10 cellular contexts compared by ENCODE assay signal in the genomic region with DNA sequence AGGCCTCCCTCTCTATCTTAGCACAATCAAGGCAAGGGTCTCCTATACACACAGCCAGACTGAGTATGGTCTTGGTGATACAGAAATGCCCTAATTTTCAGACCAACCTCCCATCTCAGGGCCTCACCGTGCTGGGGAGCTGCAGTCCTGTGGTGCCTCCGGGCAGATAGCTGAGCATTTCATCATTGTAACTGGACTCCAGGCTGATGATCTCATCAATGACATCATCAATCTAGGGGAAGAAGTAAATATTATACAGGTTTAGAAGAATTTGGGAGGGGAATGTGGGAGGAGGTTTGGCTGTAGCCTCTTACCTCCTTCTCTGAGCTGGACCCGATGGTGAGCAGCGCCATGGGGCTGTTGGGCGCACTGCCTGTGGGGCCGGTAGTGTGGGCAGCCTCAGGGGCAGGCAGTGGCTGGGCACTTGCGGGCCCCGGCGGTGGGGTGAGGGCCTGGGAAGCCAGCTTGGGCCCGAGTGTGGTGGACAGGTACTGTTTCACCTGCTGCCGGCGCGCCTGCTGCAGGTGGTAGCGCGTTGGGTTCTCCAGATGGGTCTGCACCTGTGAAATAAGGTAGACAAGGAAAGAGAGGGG. TPM values are rescaled to one million over a fixed set of nuclear protein-coding genes. Genes with fewer than 3 reads are reported as not detected.
A peak's percentile ranks its signal among the peaks of the same experiment; 100 is the strongest.
DNase-seq lines count a peak whose midpoint lies in the region; ATAC-seq and TF ChIP-seq lines count a peak whose summit lies in the region.
"Had no signal": no experiment of that assay in that cellular context is flagged by ENCODE, and none has a peak within 500 bp of the region (broad histone marks: within the 10 kb centered on the region; RNA-seq: fewer than 3 reads in every experiment).

No MANE protein-coding gene starts in this region.

- H3K27me3 ChIP-seq in Karpas-422 (ENCODE audit: low read length): no peaks in the 10 kb centered on the region

- H3K9me2 ChIP-seq in Karpas-422 (replicated peaks; ENCODE audit: insufficient read depth, low read length): no peaks in the 10 kb centered on the region

- DNase-seq in EL (peak; percentile 74), dedifferentiated amniotic fluid mesenchymal stem cell (ENCODE audit: extremely low spot score) (peak; percentile 55), osteocyte (ENCODE audit: extremely low spot score, unreplicated experiment) (no peak), iPS-NIHi11 (ENCODE audit: low spot score) (no peak), Karpas-422 (no peak)
- DNase-seq: activated CD4-positive, alpha-beta T cell treated with anti-CD3 and anti-CD28 coated beads for 48 hours; activated gamma-delta T cell treated with Interleukin-2 at 50 U/mL for 16 hours; NCI-H2029 had no signal

- no peak overlapping the region for H3K4me2 ChIP-seq in Karpas-422 (ENCODE audit: low read depth, low read length, poor library complexity, severe bottlenecking)

- H3K36me3 Mint-ChIP-seq in osteocyte (ENCODE audit: unreplicated experiment): peaks cover 34% of the 10 kb centered on the region

- no peak for TF ChIP-seq CTCF in osteocyte (IDR thresholded peaks at IDR 0.05)

- H3K36me3 ChIP-seq in Karpas-422 (ENCODE audit: insufficient read depth, low read length): no peaks in the 10 kb centered on the region

- H3K4me1 Mint-ChIP-seq in osteocyte (ENCODE audit: unreplicated experiment): peaks cover 31% of the 10 kb centered on the region

- H4K20me1 ChIP-seq in Karpas-422 (ENCODE audit: insufficient read depth, low read depth, low read length): no peaks in the 10 kb centered on the region

- no peak overlapping the region for H3K4me3 ChIP-seq in Karpas-422 (ENCODE audit: low read length)

- no peak for ATAC-seq in GM18517 (IDR thresholded peaks at IDR 0.05; ENCODE audit: unreplicated experiment)

- H3K4me3 Mint-ChIP-seq in osteocyte (ENCODE audit: unreplicated experiment): no peak overlapping the region

- no peak overlapping the region for H3K27ac ChIP-seq in Karpas-422 (ENCODE audit: low read length)

- H3K27ac Mint-ChIP-seq in osteocyte (ENCODE audit: unreplicated experiment): peak overlapping the region; percentile 69

- no peaks in the 10 kb centered on the region for H3K9me3 ChIP-seq in Karpas-422 (ENCODE audit: low read length)

- H3K27me3 Mint-ChIP-seq in osteocyte (ENCODE audit: unreplicated experiment): no peaks in the 10 kb centered on the region

- H3K79me2 ChIP-seq in Karpas-422 (ENCODE audit: low read length): peaks cover 16% of the 10 kb centered on the region

- H3K9me3 Mint-ChIP-seq in osteocyte (ENCODE audit: unreplicated experiment): no peaks in the 10 kb centered on the region

- peaks cover 12% of the 10 kb centered on the region for H3K4me1 ChIP-seq in Karpas-422 (ENCODE audit: low read length)

- H3K9ac ChIP-seq in Karpas-422 (ENCODE audit: low read length): no peak overlapping the region

- TF ChIP-seq EP300 in Ishikawa (IDR thresholded peaks at IDR 0.05; ENCODE audit: borderline replicate concordance): no peak

- H2AFZ ChIP-seq in Karpas-422 (ENCODE audit: low read length): no peak overlapping the region

- TF ChIP-seq RAD21 in Ishikawa (IDR thresholded peaks at IDR 0.05; ENCODE audit: low read depth): no peak

TF ChIP-seq in Ishikawa, 13 proteins besides CTCF, POLR2A, EP300 and RAD21:
- TF ChIP-seq ZBTB7A (IDR thresholded peaks at IDR 0.05; ENCODE audit: low read depth) (no peak), CREB1 (IDR thresholded peaks at IDR 0.05; ENCODE audit: low read depth) (peak; percentile 44; the same call in 1 of the 2 replicates)

RNA-seq across cellular contexts. Expression of gene TFE3, which starts 5.2 kb away (rescaled TPM):
- total RNA-seq in osteocyte: 44.7 and 51.8 TPM in 2 replicates
- total RNA-seq in Karpas-422 (2014; rRNA removed; shearing (Covaris generic); ENCODE audit: low replicate concordance): 4.4 and 11.8 TPM in 2 replicates

RNA-seq across cellular contexts. Expression of gene CCDC120, which starts 20.8 kb away (rescaled TPM):
- 8.5 and 9.6 TPM in 2 replicates for total RNA-seq in osteocyte
- not detected in 2 replicates for total RNA-seq in Karpas-422 (2014; rRNA removed; shearing (Covaris generic); ENCODE audit: low replicate concordance)

RNA-seq across cellular contexts. Expression of gene PRAF2, which starts 35.8 kb away (rescaled TPM):
- total RNA-seq in osteocyte: 55.3 and 58.5 TPM in 2 replicates
- 0.34 and 2.5 TPM in 2 replicates for total RNA-seq in Karpas-422 (2014; rRNA removed; shearing (Covaris generic); ENCODE audit: low replicate concordance)

RNA-seq across cellular contexts. Expression of gene GRIPAP1, which starts 35.9 kb away (rescaled TPM):
- total RNA-seq in osteocyte: 42.2 and 48.5 TPM in 2 replicates
- 18.0 and 37.6 TPM in 2 replicates for total RNA-seq in Karpas-422 (2014; rRNA removed; shearing (Covaris generic); ENCODE audit: low replicate concordance)

RNA-seq across cellular contexts. Expression of gene WDR45, which starts 41.7 kb away (rescaled TPM):
- total RNA-seq in osteocyte: 91.3 and 95.8 TPM in 2 replicates
- 80.3 and 115 TPM in 2 replicates for total RNA-seq in Karpas-422 (2014; rRNA removed; shearing (Covaris generic); ENCODE audit: low replicate concordance)

Comparison
In these comparisons a context has a peak if more than half of its experiments do, and no peak if none do; other contexts are left out.
1. DNase-seq: peak in EL (single experiment) and dedifferentiated amniotic fluid mesenchymal stem cell (single experiment); none in osteocyte (single experiment), iPS-NIHi11 (single experiment) and Karpas-422 (single experiment).
2. RNA of gene PRAF2, which starts 35.8 kb away (total RNA-seq): 55.3 to 58.5 TPM in osteocyte; 0.34 to 2.5 TPM in Karpas-422; every median in the first group is over 10 times any median in the second.